In genomic region chr7:1562611-1563051, GRCh38 we compare ENCODE assay signal across 26 cellular contexts. TPM values are rescaled to one million over a fixed set of nuclear protein-coding genes. Genes with fewer than 3 reads are reported as not detected.
DNase-seq lines count a peak whose midpoint lies in the region; ATAC-seq and TF ChIP-seq lines count a peak whose summit lies in the region.
"Had no signal": no experiment of that assay in that cellular context is flagged by ENCODE, and none has a peak within 500 bp of the region (broad histone marks: within the 10 kb centered on the region; RNA-seq: fewer than 3 reads in every experiment).

No MANE protein-coding gene starts in this region.

- peaks cover 7% of the 10 kb centered on the region for H3K4me1 ChIP-seq in cardiac muscle cell (ENCODE audit: low read depth)

- H3K9me3 ChIP-seq in cardiac muscle cell (ENCODE audit: low read depth): no peaks in the 10 kb centered on the region
- H3K9me3 ChIP-seq: psoas muscle, SJSA1 had no signal

- peaks cover 17% of the 10 kb centered on the region for H3K9me3 Mint-ChIP-seq in glutamatergic neuron (ENCODE audit: unreplicated experiment)
- H3K9me3 Mint-ChIP-seq: activated B cell treated with CpG ODN at 0.5 μM for 24 hours; activated CD4-positive, alpha-beta memory T cell treated with anti-CD3 and anti-CD28 coated beads, Interleukin-2, amount 10 ng/mL, durations not matched to agents 7 days and 5 days; activated naive CD4-positive, alpha-beta T cell treated with anti-CD3 and anti-CD28 coated beads, Interleukin-2, amount 10 ng/mL, durations not matched to agents 7 days and 5 days; activated T-cell treated with anti-CD3 and anti-CD28 coated beads, Interleukin-2, amount 50 U/mL, for 24 hours; CD4-positive, CD25-positive, alpha-beta regulatory T cell; effector memory CD8-positive, alpha-beta T cell; T-helper 2 cell treated with Interferon-gamma antibody and Interleukin-4, amounts not matched to agents 5 μg/mL and 100 μg/mL, for 36 hours had no signal

- H3K27ac Mint-ChIP-seq in glutamatergic neuron (ENCODE audit: unreplicated experiment): peak overlapping the region; percentile 96
- H3K27ac Mint-ChIP-seq: activated B cell treated with CpG ODN at 0.5 μM for 24 hours; activated CD4-positive, alpha-beta memory T cell treated with anti-CD3 and anti-CD28 coated beads, Interleukin-2, amount 10 ng/mL, durations not matched to agents 7 days and 5 days; activated naive CD4-positive, alpha-beta T cell treated with anti-CD3 and anti-CD28 coated beads, Interleukin-2, amount 10 ng/mL, durations not matched to agents 7 days and 5 days; activated T-cell treated with anti-CD3 and anti-CD28 coated beads, Interleukin-2, amount 50 U/mL, for 24 hours; CD4-positive, CD25-positive, alpha-beta regulatory T cell; T-helper 2 cell treated with Interferon-gamma antibody and Interleukin-4, amounts not matched to agents 5 μg/mL and 100 μg/mL, for 36 hours had no signal

- DNase-seq in cardiac muscle cell (ENCODE audit: low read depth in 1 of 2, low spot score in 1 of 2) (no peak), left cardiac atrium (no peak), NCI-H82 (lab: John Stamatoyannopoulos, UW) (peak; percentile 95), glutamatergic neuron (peak; percentile 90), NCI-H226 (no peak), NCI-H2227 (lab: John Stamatoyannopoulos, UW; ENCODE audit: unreplicated experiment) (no peak), putamen (ENCODE audit: low spot score) (no peak)
- DNase-seq: activated B cell treated with CpG ODN at 0.5 μM for 24 hours; activated CD4-positive, alpha-beta memory T cell treated with anti-CD3 and anti-CD28 coated beads, Interleukin-2, amount 10 ng/mL, durations not matched to agents 7 days and 5 days; activated naive CD4-positive, alpha-beta T cell treated with anti-CD3 and anti-CD28 coated beads, Interleukin-2, amount 10 ng/mL, durations not matched to agents 7 days and 5 days; activated T-cell treated with anti-CD3 and anti-CD28 coated beads, Interleukin-2, amount 50 U/mL, for 24 hours; aorta; CD4-positive, CD25-positive, alpha-beta regulatory T cell; effector memory CD8-positive, alpha-beta T cell; HCEC 1CT; kidney glomerular epithelial cell; NCI-H1436 treated with DMSO at 0.1 percent for 48 hours; NCI-H446 treated with DMSO at 0.1 percent for 48 hours; stimulated activated CD4-positive, alpha-beta T cell treated with anti-CD3 and anti-CD28 coated beads, Interleukin-12 subunit alpha, Interleukin-12 subunit beta, amount 100 ng/mL, for 4 hours; stimulated activated CD8-positive, alpha-beta memory T cell treated with anti-CD3 and anti-CD28 coated beads, Interleukin-4, amount 100 ng/mL, for 48 hours had no signal

- intact Hi-C loops in left cardiac atrium (cut with DNase I): no loop called here

- no peak for ATAC-seq in left cardiac atrium
- ATAC-seq in esophagus mucosa: no peak
- ATAC-seq: effector memory CD8-positive, alpha-beta T cell; psoas muscle had no signal

- H3K4me3 Mint-ChIP-seq in glutamatergic neuron (ENCODE audit: unreplicated experiment): peak overlapping the region; percentile 85
- H3K4me3 Mint-ChIP-seq: activated B cell treated with CpG ODN at 0.5 μM for 24 hours; activated CD4-positive, alpha-beta memory T cell treated with anti-CD3 and anti-CD28 coated beads, Interleukin-2, amount 10 ng/mL, durations not matched to agents 7 days and 5 days; activated naive CD4-positive, alpha-beta T cell treated with anti-CD3 and anti-CD28 coated beads, Interleukin-2, amount 10 ng/mL, durations not matched to agents 7 days and 5 days; activated T-cell treated with anti-CD3 and anti-CD28 coated beads, Interleukin-2, amount 50 U/mL, for 24 hours; CD4-positive, CD25-positive, alpha-beta regulatory T cell; effector memory CD8-positive, alpha-beta T cell; T-helper 2 cell treated with Interferon-gamma antibody and Interleukin-4, amounts not matched to agents 5 μg/mL and 100 μg/mL, for 36 hours had no signal

- H3K4me1 Mint-ChIP-seq in glutamatergic neuron (ENCODE audit: low read depth, unreplicated experiment): peaks cover 34% of the 10 kb centered on the region
- H3K4me1 Mint-ChIP-seq: activated B cell treated with CpG ODN at 0.5 μM for 24 hours had no signal

- no peaks in the 10 kb centered on the region for H3K36me3 ChIP-seq in cardiac muscle cell

- TF ChIP-seq CTCF in cardiac muscle cell (IDR thresholded peaks at IDR 0.05; ENCODE audit: low read depth, low read length) (no peak), glutamatergic neuron (IDR thresholded peaks at IDR 0.05; ENCODE audit: partially characterized antibody, unreplicated experiment) (no peak)

- no peaks in the 10 kb centered on the region for H3K36me3 Mint-ChIP-seq in glutamatergic neuron (ENCODE audit: unreplicated experiment)

- H3K27ac ChIP-seq in cardiac muscle cell: peak overlapping the region; percentile 48
- H3K27ac ChIP-seq: psoas muscle, SJSA1 had no signal

- no peaks in the 10 kb centered on the region for H3K27me3 ChIP-seq in cardiac muscle cell
- H3K27me3 ChIP-seq: SJSA1 had no signal

- peaks cover 10% of the 10 kb centered on the region for H3K27me3 Mint-ChIP-seq in glutamatergic neuron (ENCODE audit: unreplicated experiment)
- H3K27me3 Mint-ChIP-seq: activated B cell treated with CpG ODN at 0.5 μM for 24 hours; activated CD4-positive, alpha-beta memory T cell treated with anti-CD3 and anti-CD28 coated beads, Interleukin-2, amount 10 ng/mL, durations not matched to agents 7 days and 5 days; activated naive CD4-positive, alpha-beta T cell treated with anti-CD3 and anti-CD28 coated beads, Interleukin-2, amount 10 ng/mL, durations not matched to agents 7 days and 5 days; activated T-cell treated with anti-CD3 and anti-CD28 coated beads, Interleukin-2, amount 50 U/mL, for 24 hours; CD4-positive, CD25-positive, alpha-beta regulatory T cell had no signal

- no peak overlapping the region for H3K4me3 ChIP-seq in cardiac muscle cell
- H3K4me3 ChIP-seq: psoas muscle, SJSA1 had no signal

RNA-seq across cellular contexts. Expression of gene TMEM184A, which starts 6.6 kb away (rescaled TPM):
- 2.8 and 3.0 TPM in 2 replicates for total RNA-seq in cardiac muscle cell
- polyA plus RNA-seq in cardiac muscle cell: 0.75 and 2.1 TPM in 2 replicates
- under 1 TPM; 0.18 to 0.31 TPM for total RNA-seq in left cardiac atrium
- total RNA-seq in glutamatergic neuron (ENCODE audit: unreplicated experiment): 20.7 TPM
- 86.6 TPM for total RNA-seq in esophagus mucosa
- total RNA-seq: A673; activated B cell treated with CpG ODN at 0.5 μM for 24 hours; activated CD4-positive, alpha-beta memory T cell treated with anti-CD3 and anti-CD28 coated beads, Interleukin-2, amount 10 ng/mL, durations not matched to agents 7 days and 5 days; CD4-positive, CD25-positive, alpha-beta regulatory T cell had no signal
- polyA plus RNA-seq: neural cell had no signal

RNA-seq across cellular contexts. Expression of gene PSMG3, which starts 7.2 kb away (rescaled TPM):
- total RNA-seq in cardiac muscle cell (32.7 and 38.4 TPM in 2 replicates), left cardiac atrium (10 to 100 TPM; 14.3 to 15.0 TPM), glutamatergic neuron (ENCODE audit: unreplicated experiment) (56.6 TPM), esophagus mucosa (39.8 TPM)
- polyA plus RNA-seq in cardiac muscle cell: 39.2 and 41.2 TPM in 2 replicates

RNA-seq across cellular contexts. Expression of gene MAFK, which starts 32.1 kb away (rescaled TPM):
- 15.6 and 16.2 TPM in 2 replicates for total RNA-seq in cardiac muscle cell
- polyA plus RNA-seq in cardiac muscle cell: 3.1 and 4.2 TPM in 2 replicates
- 10 to 100 TPM; 43.6 to 73.1 TPM for total RNA-seq in left cardiac atrium
- total RNA-seq in glutamatergic neuron (ENCODE audit: unreplicated experiment): 10.5 TPM
- 12.6 TPM for total RNA-seq in esophagus mucosa

RNA-seq across cellular contexts. Expression of gene INTS1, which starts 58.4 kb away (rescaled TPM):
- total RNA-seq in cardiac muscle cell (83.2 and 132 TPM in 2 replicates), left cardiac atrium (10 to 100 TPM; 26.9 to 42.4 TPM), glutamatergic neuron (ENCODE audit: unreplicated experiment) (108 TPM), esophagus mucosa (50.4 TPM)
- polyA plus RNA-seq in cardiac muscle cell: 54.5 and 80.8 TPM in 2 replicates

Comparison
In these comparisons a context has a peak if more than half of its experiments do, and no peak if none do; other contexts are left out.
1. DNase-seq: peak in NCI-H82 (single experiment) and glutamatergic neuron (single experiment); none in cardiac muscle cell (0 of 2), left cardiac atrium (single experiment), NCI-H226 (single experiment), NCI-H2227 (single experiment) and putamen (single experiment).